In the genomic region with DNA sequence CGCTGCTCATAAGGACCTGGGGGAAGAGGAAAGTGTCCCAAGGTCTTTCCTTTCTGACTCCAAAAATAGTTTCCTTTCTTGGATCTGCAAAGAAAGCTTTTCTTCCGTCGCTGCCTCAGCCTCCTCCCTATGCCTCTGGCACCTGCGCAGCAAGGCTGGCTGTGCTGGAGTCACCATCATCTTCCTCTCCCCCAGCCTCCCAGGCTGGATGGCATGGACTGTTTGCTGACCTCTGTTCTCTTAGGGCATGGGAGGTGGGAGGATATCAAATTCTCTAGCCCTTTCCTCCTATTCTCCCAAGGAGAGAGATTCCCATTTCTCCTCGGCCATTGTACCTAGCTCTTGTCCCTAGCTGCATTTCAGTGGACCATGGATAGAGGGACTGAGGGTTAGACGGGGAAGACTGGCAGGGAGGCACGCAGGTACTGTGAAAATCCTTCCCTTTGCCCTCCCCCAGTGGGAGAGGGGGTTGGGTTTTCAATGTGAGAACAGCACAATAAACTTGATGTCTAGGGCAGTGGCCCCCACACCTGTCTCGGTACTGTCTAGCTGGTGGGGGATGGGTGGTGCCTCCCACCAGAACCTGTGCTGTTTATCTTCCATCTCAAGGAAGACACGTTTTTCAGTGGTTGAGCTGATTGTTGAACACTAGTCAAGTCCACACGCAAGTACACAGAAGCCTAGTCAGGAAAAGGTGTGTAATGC, we compare ENCODE assay signal across 14 cellular contexts. TPM values are rescaled to one million over a fixed set of nuclear protein-coding genes. Genes with fewer than 3 reads are reported as not detected.
DNase-seq lines count a peak whose midpoint lies in the region; ATAC-seq and TF ChIP-seq lines count a peak whose summit lies in the region.
"Had no signal": no experiment of that assay in that cellular context is flagged by ENCODE, and none has a peak within 500 bp of the region (broad histone marks: within the 10 kb centered on the region; RNA-seq: fewer than 3 reads in every experiment).

No MANE protein-coding gene starts in this region.

- CTCF ChIA-PET in HCT116 (lab: Charles Lee), result no interaction called here

- H3K9me3 ChIP-seq in CD4-positive, CD25-positive, alpha-beta regulatory T cell (ENCODE audit: control insufficient read depth in 2 of 2, low read length in 2 of 2), result no peaks in the 10 kb centered on the region
- H3K9me3 ChIP-seq in HCT116 (ENCODE audit: control insufficient read depth in 1 of 2, insufficient read depth in 1 of 2, low read depth in 1 of 2, low read length in 2 of 2) (no peaks in the 10 kb centered on the region), MM.1S (replicated peaks; ENCODE audit: insufficient read depth, low read length) (no peaks in the 10 kb centered on the region)
- H3K9me3 ChIP-seq: gastroesophageal sphincter, SJSA1 had no signal

- H2AFZ ChIP-seq in HCT116 (ENCODE audit: low read depth, low read length, poor library complexity, severe bottlenecking) (no peak overlapping the region), MM.1S (ENCODE audit: low read length) (no peak overlapping the region)

- peaks cover 19% of the 10 kb centered on the region for H3K36me3 ChIP-seq in CD4-positive, CD25-positive, alpha-beta regulatory T cell (ENCODE audit: control insufficient read depth, insufficient read depth, low read length)
- H3K36me3 ChIP-seq in HCT116 (ENCODE audit: control insufficient read depth in 1 of 2, insufficient read depth in 2 of 2, low read length in 2 of 2) (peaks cover 5 to 39% of the 10 kb centered on the region in 2 experiments; a peak in 2 of 4 replicates), MM.1S (replicated peaks; ENCODE audit: insufficient read depth, low read length) (peaks cover 11% of the 10 kb centered on the region; the same call in 1 of the 2 replicates)

- peak overlapping the region; percentile 91 to 97 (median 95) for H3K4me3 Mint-ChIP-seq in CD4-positive, CD25-positive, alpha-beta regulatory T cell
- H3K4me3 Mint-ChIP-seq in activated T-helper 17 cell treated with anti-CD3 and anti-CD28 coated beads, Interleukin-2, amount 50 U/mL, for 72 hours, result peak overlapping the region; percentile 87
- peak overlapping the region; percentile 68 for H3K4me3 Mint-ChIP-seq in natural killer cell

- no peak for TF ChIP-seq POLR2A in HCT116 (IDR thresholded peaks at IDR 0.05; ENCODE audit: borderline replicate concordance, extremely low read depth, insufficient read depth, insufficient read length)

- H3K4me2 ChIP-seq in HCT116 (ENCODE audit: low read length) (0 out of 2 replicates have a peak overlapping the region, but pooled peaks have one; percentile 18), MM.1S (ENCODE audit: low read depth, low read length) (no peak overlapping the region)

- H3K36me3 Mint-ChIP-seq in CD4-positive, CD25-positive, alpha-beta regulatory T cell, result peaks cover 32% of the 10 kb centered on the region
- H3K36me3 Mint-ChIP-seq in activated T-helper 17 cell treated with anti-CD3 and anti-CD28 coated beads, Interleukin-2, amount 50 U/mL, for 72 hours (ENCODE audit: low read depth), result peaks cover 76% of the 10 kb centered on the region
- no peaks in the 10 kb centered on the region for H3K36me3 Mint-ChIP-seq in natural killer cell

- intact Hi-C loops in HCT116 (cut with micrococcal nuclease) (no loop called here), natural killer cell (cut with micrococcal nuclease) (no loop called here)

- peaks cover 61% of the 10 kb centered on the region for H3K4me1 ChIP-seq in CD4-positive, CD25-positive, alpha-beta regulatory T cell (ENCODE audit: control insufficient read depth, insufficient read depth, low read length, poor library complexity, severe bottlenecking)
- H3K4me1 ChIP-seq in HCT116 (ENCODE audit: control insufficient read depth in 1 of 2, insufficient read depth in 2 of 2, low read length in 2 of 2) (peaks cover 2 to 62% of the 10 kb centered on the region in 2 experiments), MM.1S (ENCODE audit: low read length) (peaks cover 19% of the 10 kb centered on the region; the same call in 1 of the 2 replicates)

- peak overlapping the region; percentile 90 for H3K27ac ChIP-seq in CD4-positive, CD25-positive, alpha-beta regulatory T cell (ENCODE audit: insufficient read depth, low read length, poor library complexity, severe bottlenecking)
- H3K27ac ChIP-seq in HCT116 (ENCODE audit: low read depth, low read length), result peak overlapping the region; percentile 99
- H3K27ac ChIP-seq in MM.1S (ENCODE audit: low read length), result no peak overlapping the region
- H3K27ac ChIP-seq: coronary artery, SJSA1 had no signal

- peak overlapping the region; percentile 52 to 97 (median 76) for H3K27ac Mint-ChIP-seq in CD4-positive, CD25-positive, alpha-beta regulatory T cell
- H3K27ac Mint-ChIP-seq in activated T-helper 17 cell treated with anti-CD3 and anti-CD28 coated beads, Interleukin-2, amount 50 U/mL, for 72 hours, result peak overlapping the region; percentile 91
- peak overlapping the region; percentile 98 to 99 for H3K27ac Mint-ChIP-seq in natural killer cell

- POLR2A ChIA-PET in HCT116 (lab: Charles Lee), result no interaction called here

- TF ChIP-seq RAD21 in HCT116 (IDR thresholded peaks at IDR 0.05; ENCODE audit: low read depth), result no peak

- H3K27me3 Mint-ChIP-seq in CD4-positive, CD25-positive, alpha-beta regulatory T cell, result peaks cover 17% of the 10 kb centered on the region
- no peaks in the 10 kb centered on the region for H3K27me3 Mint-ChIP-seq in activated T-helper 17 cell treated with anti-CD3 and anti-CD28 coated beads, Interleukin-2, amount 50 U/mL, for 72 hours
- peaks cover 0 to 5% of the 10 kb centered on the region in 2 donors for H3K27me3 Mint-ChIP-seq in natural killer cell (ENCODE audit: low read depth in 2 of 2)

- RAD21 ChIA-PET in HCT116 (lab: Charles Lee; ENCODE audit: low non-redundant PET in 1 of 2, low total read pairs in 2 of 2, uncharacterized antibody in 2 of 2, unreplicated experiment in 2 of 2), result no interaction called here

- peaks cover 0 to 4% (median 0%) of the 10 kb centered on the region in 7 donors for H3K9me3 Mint-ChIP-seq in CD4-positive, CD25-positive, alpha-beta regulatory T cell
- H3K9me3 Mint-ChIP-seq in activated T-helper 17 cell treated with anti-CD3 and anti-CD28 coated beads, Interleukin-2, amount 50 U/mL, for 72 hours, result peaks cover 4% of the 10 kb centered on the region
- no peaks in the 10 kb centered on the region for H3K9me3 Mint-ChIP-seq in natural killer cell

- H4K20me1 ChIP-seq in HCT116 (ENCODE audit: insufficient read depth), result no peaks in the 10 kb centered on the region
- no peaks in the 10 kb centered on the region for H4K20me1 ChIP-seq in MM.1S (ENCODE audit: insufficient read depth, low read length)

- ATAC-seq in CD4-positive, CD25-positive, alpha-beta regulatory T cell (ENCODE audit: low read depth in 2 of 2), result no peak
- ATAC-seq in HCT116, result no peak
- ATAC-seq in activated T-helper 17 cell treated with anti-CD3 and anti-CD28 coated beads, Interleukin-2, amount 50 U/mL, for 72 hours (replicated peaks), result no peak
- no peak for ATAC-seq in natural killer cell
- ATAC-seq in GM21515 (IDR thresholded peaks at IDR 0.05; ENCODE audit: unreplicated experiment), result no peak
- no peak for ATAC-seq in HG03521 (IDR thresholded peaks at IDR 0.05; ENCODE audit: unreplicated experiment)
- ATAC-seq: gastroesophageal sphincter, left lobe of liver, right cardiac atrium had no signal

- H3K4me3 ChIP-seq in CD4-positive, CD25-positive, alpha-beta regulatory T cell (ENCODE audit: low read depth, low read length), result peak overlapping the region; percentile 41
- H3K4me3 ChIP-seq in HCT116 (replicated peaks in 1 of 2; ENCODE audit: low read depth in 1 of 2, low read length in 2 of 2), result no peak overlapping the region
- H3K4me3 ChIP-seq in MM.1S (ENCODE audit: low read length), result no peak overlapping the region
- H3K4me3 ChIP-seq: gastroesophageal sphincter, SJSA1 had no signal

- TF ChIP-seq CTCF in HCT116 (IDR thresholded peaks at IDR 0.05 in 2 of 3, conservative IDR thresholded peaks at IDR 0.05 in 1 of 3; ENCODE audit: borderline replicate concordance in 1 of 3, insufficient read depth in 1 of 3, low read depth in 2 of 3, low read length in 2 of 3) (no peak), natural killer cell (IDR thresholded peaks at IDR 0.05) (no peak), MM.1S (IDR thresholded peaks at IDR 0.05; ENCODE audit: low read length) (no peak)

- peaks cover 0 to 63% (median 37%) of the 10 kb centered on the region in 4 donors for H3K4me1 Mint-ChIP-seq in CD4-positive, CD25-positive, alpha-beta regulatory T cell
- peaks cover 38% of the 10 kb centered on the region for H3K4me1 Mint-ChIP-seq in activated T-helper 17 cell treated with anti-CD3 and anti-CD28 coated beads, Interleukin-2, amount 50 U/mL, for 72 hours
- peaks cover 42 to 60% of the 10 kb centered on the region in 2 donors for H3K4me1 Mint-ChIP-seq in natural killer cell

- DNase-seq in CD4-positive, CD25-positive, alpha-beta regulatory T cell, result no peak
- no peak for DNase-seq in HCT116 (ENCODE audit: low read depth, low spot score)
- DNase-seq in natural killer cell, result no peak
- no peak for DNase-seq in HUDEP-2 (lab: John Stamatoyannopoulos, UW; ENCODE audit: unreplicated experiment in 76 of 76)
- DNase-seq in MM.1S, result no peak
- DNase-seq: DMS153, right cardiac atrium had no signal

- H3K27me3 ChIP-seq in CD4-positive, CD25-positive, alpha-beta regulatory T cell (ENCODE audit: control insufficient read depth, insufficient read depth, low read length), result no peaks in the 10 kb centered on the region
- H3K27me3 ChIP-seq in HCT116 (ENCODE audit: insufficient read depth, low read length) (no peaks in the 10 kb centered on the region), MM.1S (replicated peaks; ENCODE audit: insufficient read depth, low read length) (no peaks in the 10 kb centered on the region)
- H3K27me3 ChIP-seq: gastroesophageal sphincter, SJSA1 had no signal

- peaks cover 62% of the 10 kb centered on the region for H3K79me2 ChIP-seq in HCT116 (ENCODE audit: insufficient read depth, low read length)
- peaks cover 63% of the 10 kb centered on the region for H3K79me2 ChIP-seq in MM.1S (ENCODE audit: low read length)

- H3K9ac ChIP-seq in HCT116 (ENCODE audit: low read length), result no peak overlapping the region
- H3K9ac ChIP-seq in MM.1S (ENCODE audit: low read length), result no peak overlapping the region

- no TSS peak for BruUV-seq in HCT116 (replicated peaks; lab: Mats Ljungman, UMichigan)

- H3K9me2 ChIP-seq in HCT116 (ENCODE audit: insufficient read depth) (no peaks in the 10 kb centered on the region), MM.1S (replicated peaks; ENCODE audit: insufficient read depth, low read length) (no peaks in the 10 kb centered on the region)

- H3F3A ChIP-seq in MM.1S (ENCODE audit: insufficient read depth, low read length), result peaks cover 53% of the 10 kb centered on the region

RNA-seq across cellular contexts. Expression of a gene that starts 2.6 kb away (rescaled TPM):
- 52.8 TPM for total RNA-seq in CD4-positive, CD25-positive, alpha-beta regulatory T cell
- polyA plus RNA-seq in CD4-positive, CD25-positive, alpha-beta regulatory T cell, result 10 to 100 TPM; 42.3 to 72.2 (median 49.4) TPM
- total RNA-seq in HCT116 (2021; ENCODE audit: unreplicated experiment) (68.7 TPM), natural killer cell (10 to 100 TPM; 41.0 to 45.1 (median 44.7) TPM)
- 59.9 and 65.2 TPM in 2 replicates for polyA plus RNA-seq in HCT116 (2012)
- 10 to 100 TPM; 51.2 to 63.6 TPM for total RNA-seq in activated T-helper 17 cell treated with anti-CD3 and anti-CD28 coated beads, Interleukin-2, amount 50 U/mL, for 72 hours

RNA-seq across cellular contexts. Expression of a gene that starts 4.1 kb away (rescaled TPM):
- 73.1 TPM for total RNA-seq in CD4-positive, CD25-positive, alpha-beta regulatory T cell
- polyA plus RNA-seq in CD4-positive, CD25-positive, alpha-beta regulatory T cell, result 10 to 100 TPM; 10.2 to 15.9 (median 13.5) TPM
- total RNA-seq in HCT116 (2021; ENCODE audit: unreplicated experiment) (44.4 TPM), natural killer cell (10 to 100 TPM; 48.1 to 54.9 (median 54.1) TPM)
- polyA plus RNA-seq in HCT116 (2012), result 47.4 and 51.6 TPM in 2 replicates
- total RNA-seq in activated T-helper 17 cell treated with anti-CD3 and anti-CD28 coated beads, Interleukin-2, amount 50 U/mL, for 72 hours, result 10 to 100 TPM; 59.5 to 65.2 TPM

RNA-seq across cellular contexts. Expression of a gene that starts 5.2 kb away (rescaled TPM):
- 4.0 TPM for total RNA-seq in CD4-positive, CD25-positive, alpha-beta regulatory T cell
- polyA plus RNA-seq in CD4-positive, CD25-positive, alpha-beta regulatory T cell, result 1 to 10 TPM; 2.2 to 5.4 (median 4.0) TPM
- total RNA-seq in HCT116 (2021; ENCODE audit: unreplicated experiment), result 1.5 TPM
- 1.5 and 1.8 TPM in 2 replicates for polyA plus RNA-seq in HCT116 (2012)
- total RNA-seq in activated T-helper 17 cell treated with anti-CD3 and anti-CD28 coated beads, Interleukin-2, amount 50 U/mL, for 72 hours, result 1 to 10 TPM; 3.1 to 3.8 TPM
- total RNA-seq in natural killer cell, result 1 to 10 TPM; 5.6 to 7.8 (median 7.2) TPM

RNA-seq across cellular contexts. Expression of a gene that starts 30.3 kb away (rescaled TPM):
- total RNA-seq in CD4-positive, CD25-positive, alpha-beta regulatory T cell, result 3.7 TPM
- under 1 TPM in 2 of 4 donors, not detected in 2; 0.32 TPM for polyA plus RNA-seq in CD4-positive, CD25-positive, alpha-beta regulatory T cell
- total RNA-seq in HCT116 (2021; ENCODE audit: unreplicated experiment) (1.7 TPM), natural killer cell (1 to 10 TPM; 2.3 to 4.1 (median 3.9) TPM)
- polyA plus RNA-seq in HCT116 (2012), result 1.1 TPM in 2 replicates
- 10 to 100 TPM in 1 of 2 donors, 1 to 10 TPM in 1; 3.3 to 17.3 TPM for total RNA-seq in activated T-helper 17 cell treated with anti-CD3 and anti-CD28 coated beads, Interleukin-2, amount 50 U/mL, for 72 hours
- total RNA-seq: left lobe of liver had no signal

RNA-seq across cellular contexts. Expression of a gene that starts 45.3 kb away (rescaled TPM):
- total RNA-seq in CD4-positive, CD25-positive, alpha-beta regulatory T cell, result 113 TPM
- polyA plus RNA-seq in CD4-positive, CD25-positive, alpha-beta regulatory T cell, result 10 to 100 TPM; 22.2 to 35.8 (median 33.4) TPM
- total RNA-seq in HCT116 (2021; ENCODE audit: unreplicated experiment) (36.9 TPM), natural killer cell (100 to 1,000 TPM; 140 to 173 (median 168) TPM)
- 24.9 and 27.4 TPM in 2 replicates for polyA plus RNA-seq in HCT116 (2012)
- 100 to 1,000 TPM in 1 of 2 donors, 10 to 100 TPM in 1; 88.5 to 163 TPM for total RNA-seq in activated T-helper 17 cell treated with anti-CD3 and anti-CD28 coated beads, Interleukin-2, amount 50 U/mL, for 72 hours
